In genomic region chr12:116677202-116677651, GRCh38 we compare ENCODE assay signal across 23 cellular contexts.
DNase-seq lines count a peak whose midpoint lies in the region; ATAC-seq, FAIRE-seq and TF ChIP-seq lines count a peak whose summit lies in the region.
"Had no signal": no experiment of that assay in that cellular context is flagged by ENCODE, and none has a peak within 500 bp of the region (broad histone marks: within the 10 kb centered on the region; RNA-seq: fewer than 3 reads in every experiment).

No MANE protein-coding gene starts in this region.

- no peak overlapping the region for H3K4me3 ChIP-seq in GM12878
- H3K4me3 ChIP-seq in coronary artery: no peak overlapping the region
- H3K4me3 ChIP-seq: right lobe of liver, thoracic aorta had no signal

- no peaks in the 10 kb centered on the region for H3K36me3 ChIP-seq in GM12878 (ENCODE audit: control insufficient read depth in 2 of 2, insufficient read depth in 2 of 2, low read length in 1 of 2)
- H3K36me3 ChIP-seq: brain microvascular endothelial cell, neutrophil, right lobe of liver, thoracic aorta had no signal

- WGBS in GM12878 (ENCODE audit: insufficient coverage, insufficient replicate concordance, low lambda C conversion rate, missing lambda C conversion rate): 16% methylated on average over 4 of the region's 4 CpGs

- POLR2A ChIA-PET in GM10248 (lab: Yijun Ruan, JAX): no interaction called here
- POLR2A ChIA-PET in GM12878 (lab: Charles Lee): no interaction called here

- H3K9me3 ChIP-seq in GM12878 (replicated peaks; ENCODE audit: control insufficient read depth, insufficient read depth, low read length): no peaks in the 10 kb centered on the region
- H3K9me3 ChIP-seq: neutrophil, right lobe of liver, thoracic aorta had no signal

- 0 out of 2 replicates have a peak overlapping the region, but pooled peaks have one; percentile 28 for H3K9ac ChIP-seq in GM12878 (ENCODE audit: control insufficient read depth, insufficient read depth, low read length)
- H3K9ac ChIP-seq: KMS-11 had no signal

- FAIRE-seq in GM12878 (lab: Jason Lieb, UNC): no peak
- FAIRE-seq: islet of Langerhans had no signal

- CTCF ChIA-PET in GM10248 (lab: Yijun Ruan, JAX) (interaction anchor here (0.7 to 1.1 kb wide), 2 partner anchors 13 to 16 kb away, joined by 3 to 4 read pairs; no protein-coding TSS in a partner anchor), GM12878 (lab: Yijun Ruan, JAX) (interaction anchor here (0.6 to 1.5 kb wide), 3 partner anchors 11 to 78 kb away, joined by 4 read pairs; no protein-coding TSS in a partner anchor)

- no peak for TF ChIP-seq RAD21 in GM12878 (IDR thresholded peaks at IDR 0.05; ENCODE audit: insufficient read depth, low read depth, low read length)

- in situ Hi-C loops in GM12878 (cut with MboI): no loop called here

- SMC1A ChIA-PET in GM12878 (lab: Charles Lee; ENCODE audit: uncharacterized antibody, unreplicated experiment): no interaction called here

- DNase-seq in GM10248 (ENCODE audit: extremely low spot score) (peak; percentile 47), NAMALWA (ENCODE audit: low spot score) (peak; percentile 48), GM12878 (ENCODE audit: low read depth, low spot score) (peak; percentile 45), glomerular visceral epithelial cell (ENCODE audit: extremely low spot score) (no peak), NCI-H1436 (lab: John Stamatoyannopoulos, UW) (no peak), SW480 (ENCODE audit: low spot score) (no peak), coronary artery (ENCODE audit: low spot score) (no peak)
- DNase-seq: activated CD4-positive, alpha-beta T cell treated with anti-CD3 and anti-CD28 coated beads for 36 hours; activated naive CD4-positive, alpha-beta T cell treated with anti-CD3 and anti-CD28 coated beads, Interleukin-2, amount 10 ng/mL, durations not matched to agents 7 days and 5 days; brain microvascular endothelial cell; C1 segment of cervical spinal cord; DMS53; glutamatergic neuron; HCEC 1CT; NCI-H1694; stimulated activated CD4-positive, alpha-beta T cell treated with anti-CD3 and anti-CD28 coated beads, Interleukin-1b, Interleukin-23, amount 100 ng/mL, for 48 hours had no signal

- no TSS peak for BruUV-seq in GM12878 (replicated peaks; lab: Mats Ljungman, UMichigan)

- RAD21 ChIA-PET in GM12878 (lab: Charles Lee; ENCODE audit: unreplicated experiment): interaction anchor here (0.6 to 1.2 kb wide), 3 partner anchors 10 to 118 kb away, joined by 3 to 7 read pairs (median 3); partner anchors contain the start of gene MAP1LC3B2

- intact Hi-C loops in GM12878 (cut with micrococcal nuclease; ENCODE audit: unreplicated experiment): loop anchor here (2.0 to 5.0 kb wide), 3 partner anchors 118 to 400 kb away; partner anchors contain the start of genes MAP1LC3B2 and MED13L

- no peak overlapping the region for H2AFZ ChIP-seq in GM12878 (ENCODE audit: control insufficient read depth, low read depth, low read length)

- H3K4me1 ChIP-seq in GM12878 (ENCODE audit: control insufficient read depth, insufficient read depth, low read length): peaks cover 23% of the 10 kb centered on the region

- H3K27ac ChIP-seq in GM12878 (ENCODE audit: control insufficient read depth, insufficient read depth) (peak overlapping the region; percentile 59), coronary artery (no peak overlapping the region)
- H3K27ac ChIP-seq: brain microvascular endothelial cell, KMS-11, neutrophil, thoracic aorta had no signal

- TF ChIP-seq CTCF in GM10248 (IDR thresholded peaks at IDR 0.05; ENCODE audit: control extremely low read depth, extremely low read depth, low read depth, missing control alignments): no peak
- no peak for TF ChIP-seq CTCF in GM12878 (IDR thresholded peaks at IDR 0.05 in 2 of 3, conservative IDR thresholded peaks at IDR 0.05 in 1 of 3; ENCODE audit: control insufficient read depth in 2 of 3, extremely low read depth in 1 of 3, insufficient read depth in 1 of 3, low read depth in 3 of 3, low read length in 3 of 3)
- TF ChIP-seq CTCF in coronary artery (IDR thresholded peaks at IDR 0.05): no peak

- H3K27me3 ChIP-seq in GM12878 (replicated peaks in 1 of 2; ENCODE audit: control insufficient read depth in 2 of 2, insufficient read depth in 2 of 2, low read length in 1 of 2): no peaks in the 10 kb centered on the region
- H3K27me3 ChIP-seq: brain microvascular endothelial cell, neutrophil, right lobe of liver had no signal

- peak in 1 of 2 experiments; percentile 57; a peak in 1 of 4 replicates for TF ChIP-seq EP300 in GM12878 (IDR thresholded peaks at IDR 0.05; ENCODE audit: borderline replicate concordance in 1 of 2, control insufficient read depth in 1 of 2, low read depth in 2 of 2, low read length in 2 of 2)

- no peaks in the 10 kb centered on the region for H4K20me1 ChIP-seq in GM12878 (ENCODE audit: control insufficient read depth, insufficient read depth)

- no peaks in the 10 kb centered on the region for H3K79me2 ChIP-seq in GM12878 (ENCODE audit: control insufficient read depth, insufficient read depth, low read length)

- H3K4me2 ChIP-seq in GM12878 (ENCODE audit: control insufficient read depth, insufficient read depth): peak overlapping the region; percentile 34
- H3K4me2 ChIP-seq: KMS-11 had no signal

- ATAC-seq in GM21717 (IDR thresholded peaks at IDR 0.05; ENCODE audit: unreplicated experiment) (peak; percentile 41), GM12878 (peak; percentile 78)
- ATAC-seq: activated CD4-positive, alpha-beta T cell treated with anti-CD3 and anti-CD28 coated beads for 36 hours; esophagus mucosa had no signal

- TF ChIP-seq POLR2A in GM12878 (IDR thresholded peaks at IDR 0.05; ENCODE audit: low read depth, low read length): no peak

TF ChIP-seq in GM12878, 131 proteins besides CTCF, POLR2A, EP300 and RAD21 (continues in another document):
- TF ChIP-seq SRF (IDR thresholded peaks at IDR 0.05; ENCODE audit: low read depth in 2 of 2, low read length in 2 of 2) (no peak), BCL3 (IDR thresholded peaks at IDR 0.05; ENCODE audit: borderline replicate concordance, insufficient read depth, low read depth, low read length, poor library complexity, severe bottlenecking) (peak; percentile 61), ATF2 (IDR thresholded peaks at IDR 0.05; ENCODE audit: low read length) (peak; percentile 82), CBX5 (IDR thresholded peaks at IDR 0.05; ENCODE audit: low read depth) (0 out of 2 replicates have a peak, but pooled peaks have one; percentile 32), SIN3A (IDR thresholded peaks at IDR 0.05; ENCODE audit: low read depth, low read length) (no peak), POLR2AphosphoS5 (IDR thresholded peaks at IDR 0.05; ENCODE audit: low read length) (no peak), NFXL1 (IDR thresholded peaks at IDR 0.05; ENCODE audit: borderline replicate concordance) (no peak), FOXM1 (IDR thresholded peaks at IDR 0.05; ENCODE audit: low read depth, low read length) (peak; percentile 91), NR2C1 (IDR thresholded peaks at IDR 0.05) (no peak), DPF2 (IDR thresholded peaks at IDR 0.05) (0 out of 2 replicates have a peak, but pooled peaks have one; percentile 36), NFYA (IDR thresholded peaks at IDR 0.05; ENCODE audit: borderline replicate concordance, low read depth, low read length) (no peak), PML (IDR thresholded peaks at IDR 0.05; ENCODE audit: low read length) (no peak), EED (IDR thresholded peaks at IDR 0.05; ENCODE audit: low read depth) (peak; percentile 15; the same call in 1 of the 2 replicates), RUNX3 (IDR thresholded peaks at IDR 0.05; ENCODE audit: low read length) (peak; percentile 94), RBBP5 (conservative IDR thresholded peaks at IDR 0.05) (no peak), ZBED1 (IDR thresholded peaks at IDR 0.05; ENCODE audit: borderline replicate concordance) (peak; percentile 74), GABPA (IDR thresholded peaks at IDR 0.05; ENCODE audit: low read depth) (no peak), MYB (IDR thresholded peaks at IDR 0.05; ENCODE audit: borderline replicate concordance, low read depth, low read length) (no peak), NBN (IDR thresholded peaks at IDR 0.05) (0 out of 2 replicates have a peak, but pooled peaks have one; percentile 23), PAX8 (IDR thresholded peaks at IDR 0.05) (no peak), CREB1 (IDR thresholded peaks at IDR 0.05; ENCODE audit: low read depth) (peak; percentile 97), SPI1 (IDR thresholded peaks at IDR 0.05; ENCODE audit: borderline replicate concordance, insufficient read depth, low read depth, low read length) (peak; percentile 69; the same call in 1 of the 2 replicates), YY1 (IDR thresholded peaks at IDR 0.05; ENCODE audit: low read depth, low read length) (peak; percentile 74), MEF2A (IDR thresholded peaks at IDR 0.05; ENCODE audit: insufficient read depth, low read depth, low read length) (peak; percentile 95), FOXK2 (IDR thresholded peaks at IDR 0.05) (no peak), BCL11A (IDR thresholded peaks at IDR 0.05; ENCODE audit: low read depth, low read length) (peak; percentile 35; the same call in 1 of the 2 replicates), NFIC (IDR thresholded peaks at IDR 0.05; ENCODE audit: low read depth, low read length) (peak; percentile 92), SMAD5 (IDR thresholded peaks at IDR 0.05; ENCODE audit: low read depth) (no peak)

Comparison
In these comparisons a context has a peak if more than half of its experiments do, and no peak if none do; other contexts are left out.
1. DNase-seq: peak in GM10248 (single experiment), NAMALWA (single experiment) and GM12878 (single experiment); none in glomerular visceral epithelial cell (single experiment), NCI-H1436 (single experiment), SW480 (single experiment) and coronary artery (single experiment).